Comparison of ENCODE assay signal across 1 cellular context in genomic region chr17:36529121-36529520, GRCh38.
TF ChIP-seq lines count a peak whose summit lies in the region.

No MANE protein-coding gene starts in this region.

TF ChIP-seq in K562, 482 proteins besides CTCF, POLR2A, EP300 and RAD21 (continued from another document):
- no peak for TF ChIP-seq ZNF175 (CRISPR knock-in tag; IDR thresholded peaks at IDR 0.05; ENCODE audit: low read depth)
- TF ChIP-seq NCOA4 (IDR thresholded peaks at IDR 0.05; ENCODE audit: partially characterized antibody): no peak
- TF ChIP-seq BACH1 (tag; IDR thresholded peaks at IDR 0.05): no peak
- TF ChIP-seq ARID3B (CRISPR knock-in tag; IDR thresholded peaks at IDR 0.05; ENCODE audit: borderline replicate concordance): no peak
- no peak for TF ChIP-seq SMAD3 (CRISPR knock-in tag; conservative IDR thresholded peaks at IDR 0.05)
- no peak for TF ChIP-seq RBM15 (IDR thresholded peaks at IDR 0.05; ENCODE audit: insufficient read depth, low read length)
- no peak for TF ChIP-seq ZNF217 (CRISPR knock-in tag; IDR thresholded peaks at IDR 0.05)
- TF ChIP-seq STAT5B (CRISPR knock-in tag; IDR thresholded peaks at IDR 0.05): no peak
- peak; percentile 88 for TF ChIP-seq SMARCA4 (IDR thresholded peaks at IDR 0.05)
- TF ChIP-seq ZEB2 (IDR thresholded peaks at IDR 0.05): 0 out of 2 replicates have a peak, but pooled peaks have one; percentile 58
- TF ChIP-seq NELFE (IDR thresholded peaks at IDR 0.05; ENCODE audit: insufficient read depth, insufficient read length): no peak
- no peak for TF ChIP-seq HSF4 (CRISPR knock-in tag; IDR thresholded peaks at IDR 0.05; ENCODE audit: borderline replicate concordance)
- no peak for TF ChIP-seq CHD1 (IDR thresholded peaks at IDR 0.05; ENCODE audit: low read length)
- peak; percentile 92 for TF ChIP-seq JUND (IDR thresholded peaks at IDR 0.05; ENCODE audit: borderline replicate concordance, low read depth, low read length)
- peak; percentile 90 for TF ChIP-seq JUND (tag; IDR thresholded peaks at IDR 0.05; ENCODE audit: borderline replicate concordance, low read depth, low read length)
- no peak for TF ChIP-seq TFE3 (CRISPR knock-in tag; IDR thresholded peaks at IDR 0.05)
- TF ChIP-seq KDM2B (CRISPR knock-in tag; IDR thresholded peaks at IDR 0.05): no peak
- TF ChIP-seq ZBTB7A (IDR thresholded peaks at IDR 0.05; ENCODE audit: borderline replicate concordance, control insufficient read depth, low read depth, low read length): no peak
- no peak for TF ChIP-seq ESRRB (CRISPR knock-in tag; IDR thresholded peaks at IDR 0.05; ENCODE audit: borderline replicate concordance)
- TF ChIP-seq CCAR2 (IDR thresholded peaks at IDR 0.05; ENCODE audit: low read depth, low read length): no peak
- TF ChIP-seq NR2C2 (CRISPR knock-in tag; IDR thresholded peaks at IDR 0.05): no peak
- TF ChIP-seq NR2C2 (tag; IDR thresholded peaks at IDR 0.05): no peak
- TF ChIP-seq MAFG (tag; conservative IDR thresholded peaks at IDR 0.05): no peak; the same call in 1 of the 2 replicates
- 0 out of 2 replicates have a peak, but pooled peaks have one; percentile 24 for TF ChIP-seq ZNF395 (CRISPR knock-in tag; IDR thresholded peaks at IDR 0.05)
- TF ChIP-seq CBFA2T3 (IDR thresholded peaks at IDR 0.05): peak; percentile 47
- TF ChIP-seq ATF4 (CRISPR knock-in tag; IDR thresholded peaks at IDR 0.05): no peak
- TF ChIP-seq CHD2 (IDR thresholded peaks at IDR 0.05; ENCODE audit: low read depth, low read length): no peak
- no peak for TF ChIP-seq TFAP4 (CRISPR knock-in tag; IDR thresholded peaks at IDR 0.05; ENCODE audit: borderline replicate concordance)
- no peak for TF ChIP-seq ZZZ3 (IDR thresholded peaks at IDR 0.05)
- peak; percentile 27; the same call in 1 of the 2 replicates for TF ChIP-seq ZBTB2 (IDR thresholded peaks at IDR 0.05)
- TF ChIP-seq TCF3 (CRISPR knock-in tag; IDR thresholded peaks at IDR 0.05): peak; percentile 48; the same call in 1 of the 2 replicates
- TF ChIP-seq POLR2AphosphoS5 (IDR thresholded peaks at IDR 0.05; ENCODE audit: control insufficient read depth, insufficient read depth, low read depth, low read length): 0 out of 2 replicates have a peak, but pooled peaks have one; percentile 38
- no peak for TF ChIP-seq ZBTB9 (CRISPR knock-in tag; IDR thresholded peaks at IDR 0.05)
- TF ChIP-seq ZNF324 (CRISPR knock-in tag; IDR thresholded peaks at IDR 0.05): no peak
- TF ChIP-seq NFE2 (IDR thresholded peaks at IDR 0.05; ENCODE audit: low read depth): peak; percentile 34; the same call in 1 of the 2 replicates
- no peak for TF ChIP-seq ZBTB49 (CRISPR knock-in tag; IDR thresholded peaks at IDR 0.05; ENCODE audit: borderline replicate concordance)
- TF ChIP-seq ZHX1 (conservative IDR thresholded peaks at IDR 0.05; ENCODE audit: low read length): no peak
- TF ChIP-seq NR1H2 (CRISPR knock-in tag; IDR thresholded peaks at IDR 0.05): no peak
- TF ChIP-seq JUNB (CRISPR knock-in tag; conservative IDR thresholded peaks at IDR 0.05): 0 out of 2 replicates have a peak, but pooled peaks have one; percentile 37
